8 cellular contexts compared by ENCODE assay signal in genomic region chr17:79835953-79836951, GRCh38. TPM values are rescaled to one million over a fixed set of nuclear protein-coding genes. Genes with fewer than 3 reads are reported as not detected.
DNase-seq lines count a peak whose midpoint lies in the region; ATAC-seq and TF ChIP-seq lines count a peak whose summit lies in the region.

No MANE protein-coding gene starts in this region.

- H4K8ac ChIP-seq in IMR-90 (ENCODE audit: low read depth in 2 of 2, low read length in 2 of 2): peak overlapping the region in 1 of 2 experiments; percentile 24; a peak in 1 of 4 replicates

- peaks cover 58% of the 10 kb centered on the region for H4K20me1 ChIP-seq in IMR-90 (ENCODE audit: insufficient read depth, low read length)

- peak overlapping the region; percentile 89 for H3K4me2 ChIP-seq in IMR-90 (ENCODE audit: low read depth, low read length)

- intact Hi-C loops in IMR-90 (cut with micrococcal nuclease): loop anchor here (5.0 kb wide), 1 partner anchor 89 kb away; no protein-coding TSS in a partner anchor

- no peak for TF ChIP-seq POLR2A in IMR-90 (IDR thresholded peaks at IDR 0.05; ENCODE audit: low read depth, low read length)

- peak overlapping the region; percentile 87 for H2AK9ac ChIP-seq in IMR-90 (replicated peaks; ENCODE audit: low read depth, low read length, poor library complexity)

- peak overlapping the region; percentile 61; the same call in 1 of the 2 replicates for H3K4ac ChIP-seq in IMR-90 (ENCODE audit: low read depth, low read length)

- H2AFZ ChIP-seq in IMR-90 (replicated peaks; ENCODE audit: low read length, poor library complexity): peak overlapping the region; percentile 77

- CTCF ChIA-PET in IMR-90 (lab: Yijun Ruan, JAX): interaction anchor here (0.6 to 1.4 kb wide), 5 partner anchors 14 to 217 kb away, joined by 3 to 5 read pairs (median 3); no protein-coding TSS in a partner anchor

- 0 out of 2 replicates have a peak overlapping the region, but pooled peaks have one; percentile 38 for H3K23ac ChIP-seq in IMR-90 (ENCODE audit: low read depth, low read length)

- no peak overlapping the region for H2BK5ac ChIP-seq in IMR-90 (ENCODE audit: low read depth, low read length, poor library complexity, severe bottlenecking)

- H2BK20ac ChIP-seq in IMR-90 (ENCODE audit: low read depth, low read length): no peak overlapping the region

- H3K9me1 ChIP-seq in IMR-90 (ENCODE audit: insufficient read depth, low read length): peaks cover 6% of the 10 kb centered on the region; the same call in 1 of the 2 replicates

- H2AK5ac ChIP-seq in IMR-90 (ENCODE audit: low read depth, low read length): peak overlapping the region; percentile 66

- H3K36me3 ChIP-seq in IMR-90 (ENCODE audit: control insufficient read depth, insufficient read depth, low read length) (peaks cover 21% of the 10 kb centered on the region; the same call in 1 of the 2 replicates), WERI-Rb-1 (peaks cover 49% of the 10 kb centered on the region), iPS-20b (ENCODE audit: insufficient read depth, low read depth, low read length) (no peaks in the 10 kb centered on the region), thymus (ENCODE audit: control insufficient read depth, insufficient read depth) (peaks cover 25% of the 10 kb centered on the region)

- no peak overlapping the region for H3K18ac ChIP-seq in IMR-90 (ENCODE audit: low read depth, low read length)

- 50% methylated on average over 9 of the region's 42 CpGs; no CpG with 5 or more reads in 1 of the 2 experiments for WGBS in IMR-90 (ENCODE audit: extremely low coverage in 2 of 2, insufficient read length in 1 of 2), 2 experiments
- WGBS in thymus: 69% methylated on average over 42 of the region's 42 CpGs

- 0 out of 2 replicates have a peak overlapping the region, but pooled peaks have one; percentile 15 for H3K14ac ChIP-seq in IMR-90 (replicated peaks; ENCODE audit: low read depth, low read length)

- H3K9me3 ChIP-seq in IMR-90 (ENCODE audit: control insufficient read depth, insufficient read depth, low read length) (peaks cover 2% of the 10 kb centered on the region; the same call in 1 of the 2 replicates), WERI-Rb-1 (ENCODE audit: severe bottlenecking) (peaks cover 3% of the 10 kb centered on the region), iPS-20b (ENCODE audit: insufficient read depth, low read depth, low read length) (peaks cover 3% of the 10 kb centered on the region; the same call in 1 of the 2 replicates), thymus (ENCODE audit: control insufficient read depth) (no peaks in the 10 kb centered on the region)

- no peak overlapping the region for H3K56ac ChIP-seq in IMR-90 (ENCODE audit: extremely low read depth, insufficient read depth, low read length)

- no peak for TF ChIP-seq CTCF in IMR-90 (conservative IDR thresholded peaks at IDR 0.05; ENCODE audit: low read depth, low read length)
- TF ChIP-seq CTCF in WERI-Rb-1 (IDR thresholded peaks at IDR 0.05; ENCODE audit: low read depth, low read length): no peak

- dilution Hi-C loops in IMR-90 (cut with HindIII; ENCODE audit: low sequenced_read_pairs, unreplicated experiment): no loop called here

- no peak for TF ChIP-seq RAD21 in IMR-90 (IDR thresholded peaks at IDR 0.05; ENCODE audit: low read length)

- POLR2A ChIA-PET in IMR-90 (lab: Charles Lee; ENCODE audit: unreplicated experiment): no interaction called here

- H2BK15ac ChIP-seq in IMR-90 (ENCODE audit: low read depth, low read length): no peak overlapping the region

- DNase-seq in AML-193 (lab: John Stamatoyannopoulos, UW) (peak; percentile 84 to 88), IMR-90 (peak; percentile 19), WERI-Rb-1 (peak; percentile 70), NCI-H1105 treated with DMSO at 0.1 percent for 48 hours (lab: John Stamatoyannopoulos, UW) (no peak)
- no peak for DNase-seq in stimulated activated CD4-positive, alpha-beta T cell treated with anti-CD3 and anti-CD28 coated beads, Interleukin-15, amount 100 ng/mL, for 24 hours

- H3K9ac ChIP-seq in IMR-90 (ENCODE audit: low read depth, low read length) (0 out of 2 replicates have a peak overlapping the region, but pooled peaks have one; percentile 5), iPS-20b (ENCODE audit: low read depth, low read length) (no peak overlapping the region)

- peak overlapping the region; percentile 79 for H3K4me3 ChIP-seq in IMR-90 (ENCODE audit: insufficient read depth, low read depth, low read length)
- no peak overlapping the region for H3K4me3 ChIP-seq in WERI-Rb-1 (ENCODE audit: low read depth, low read length)
- peak overlapping the region; percentile 76; the same call in 1 of the 2 replicates for H3K4me3 ChIP-seq in iPS-20b (ENCODE audit: low read length)
- peak overlapping the region; percentile 84 for H3K4me3 ChIP-seq in thymus (ENCODE audit: low read length)

- 0 out of 2 replicates have a peak overlapping the region, but pooled peaks have one; percentile 21 for H4K91ac ChIP-seq in IMR-90 (ENCODE audit: insufficient read depth, low read depth, low read length)

- ATAC-seq in IMR-90 (ENCODE audit: low read depth) (no peak), HG02798 (IDR thresholded peaks at IDR 0.05; ENCODE audit: poor library complexity, unreplicated experiment) (no peak)

- H3K27me3 ChIP-seq in IMR-90 (ENCODE audit: control insufficient read depth, insufficient read depth, low read length) (peaks cover 14% of the 10 kb centered on the region), WERI-Rb-1 (ENCODE audit: insufficient read depth, low read depth, severe bottlenecking) (peaks cover 15% of the 10 kb centered on the region), iPS-20b (ENCODE audit: insufficient read depth, low read length) (peaks cover 91% of the 10 kb centered on the region), thymus (ENCODE audit: control insufficient read depth, insufficient read depth) (peaks cover 17% of the 10 kb centered on the region)

- no peak overlapping the region for H4K5ac ChIP-seq in IMR-90 (ENCODE audit: low read depth, low read length)

- in situ Hi-C loops in IMR-90 (cut with MboI; ENCODE audit: low sequenced_read_pairs): no loop called here

- peaks cover 10 to 49% of the 10 kb centered on the region in 2 experiments for H3K79me1 ChIP-seq in IMR-90 (ENCODE audit: low read depth in 1 of 2, low read length in 2 of 2)

- H3K27ac ChIP-seq in IMR-90 (ENCODE audit: insufficient read depth, low read length): no peak overlapping the region
- H3K27ac ChIP-seq in WERI-Rb-1: peak overlapping the region; percentile 24; the same call in 1 of the 2 replicates
- H3K27ac ChIP-seq in iPS-20b (ENCODE audit: low read length): no peak overlapping the region
- H3K27ac ChIP-seq in thymus (ENCODE audit: low read depth): no peak overlapping the region

- peak overlapping the region; percentile 10; the same call in 1 of the 2 replicates for H2BK120ac ChIP-seq in IMR-90 (ENCODE audit: low read depth, low read length)

- H3K4me1 ChIP-seq in IMR-90 (ENCODE audit: control insufficient read depth, insufficient read depth, low read length) (peaks cover 26% of the 10 kb centered on the region), iPS-20b (ENCODE audit: insufficient read depth, low read length) (peaks cover 29% of the 10 kb centered on the region), thymus (ENCODE audit: control insufficient read depth, insufficient read depth, low read length) (peaks cover 41% of the 10 kb centered on the region)

- BruUV-seq in IMR-90 (replicated peaks; lab: Mats Ljungman, UMichigan): no TSS peak

TF ChIP-seq in IMR-90, 13 proteins besides CTCF, POLR2A, EP300 and RAD21:
- TF ChIP-seq SMC3 (IDR thresholded peaks at IDR 0.05; ENCODE audit: low read depth, low read length) (no peak), CEBPB (IDR thresholded peaks at IDR 0.05; ENCODE audit: low read depth, low read length) (peak; percentile 83)

RNA-seq across cellular contexts. Expression of gene CBX4, which starts 3.0 kb away (rescaled TPM):
- 3.2 and 5.3 TPM in 2 replicates for total RNA-seq in IMR-90 (2012; rRNA removed)
- 9.4 and 12.9 TPM in 2 replicates for polyA plus RNA-seq in IMR-90 (2012; rRNA removed)
- polyA plus RNA-seq in IMR-90 (2012; cell fraction: cytosol; rRNA removed): 13.2 and 18.5 TPM in 2 replicates
- 21.8 and 29.2 TPM in 2 replicates for polyA plus RNA-seq in IMR-90 (2012; cell fraction: nucleus; rRNA removed; ENCODE audit: low replicate concordance)
- polyA plus RNA-seq in thymus: 32.1 TPM

RNA-seq across cellular contexts. Expression of gene CBX8, which starts 39.4 kb away (rescaled TPM):
- total RNA-seq in IMR-90 (2012; rRNA removed): 5.3 and 5.4 TPM in 2 replicates
- polyA plus RNA-seq in IMR-90 (2012; rRNA removed) (2.4 and 3.2 TPM in 2 replicates), thymus (12.8 TPM)
- polyA plus RNA-seq in IMR-90 (2012; cell fraction: cytosol; rRNA removed): 0.49 and 1.0 TPM in 2 replicates
- polyA plus RNA-seq in IMR-90 (2012; cell fraction: nucleus; rRNA removed; ENCODE audit: low replicate concordance): 1.4 and 2.6 TPM in 2 replicates

RNA-seq across cellular contexts. Expression of gene CBX2, which starts 58.3 kb away (rescaled TPM):
- total RNA-seq in IMR-90 (2012; rRNA removed): 2.0 and 2.2 TPM in 2 replicates
- polyA plus RNA-seq in IMR-90 (2012; rRNA removed): 3.2 and 4.0 TPM in 2 replicates
- 2.9 and 4.0 TPM in 2 replicates for polyA plus RNA-seq in IMR-90 (2012; cell fraction: cytosol; rRNA removed)
- polyA plus RNA-seq in IMR-90 (2012; cell fraction: nucleus; rRNA removed; ENCODE audit: low replicate concordance): 4.3 and 7.7 TPM in 2 replicates
- 4.4 TPM for polyA plus RNA-seq in thymus

Comparison
In these comparisons a context has a peak if more than half of its experiments do, and no peak if none do; other contexts are left out.
1. DNase-seq: peak in AML-193 (2 of 2), IMR-90 (single experiment) and WERI-Rb-1 (single experiment); none in stimulated activated CD4-positive, alpha-beta T cell treated with anti-CD3 and anti-CD28 coated beads, Interleukin-15, amount 100 ng/mL, for 24 hours (single experiment) and NCI-H1105 treated with DMSO at 0.1 percent for 48 hours (single experiment).